Comparison of ENCODE assay signal across 9 cellular contexts in genomic region chr19:41307954-41308449, GRCh38. TPM values are rescaled to one million over a fixed set of nuclear protein-coding genes. Genes with fewer than 3 reads are reported as not detected.
DNase-seq lines count a peak whose midpoint lies in the region; ATAC-seq and TF ChIP-seq lines count a peak whose summit lies in the region.
"Had no signal": no experiment of that assay in that cellular context is flagged by ENCODE, and none has a peak within 500 bp of the region (broad histone marks: within the 10 kb centered on the region; RNA-seq: fewer than 3 reads in every experiment).

No MANE protein-coding gene starts in this region.

- no peak overlapping the region for H3K4me3 ChIP-seq in ascending aorta
- H3K4me3 ChIP-seq in mesendoderm (ENCODE audit: low read length) = no peak overlapping the region
- H3K4me3 ChIP-seq in tibial nerve = no peak overlapping the region

- intact Hi-C loops in ascending aorta (cut with DNase I) = loop anchor here (2.0 to 10.0 kb wide), 4 partner anchors 47 to 769 kb away; partner anchors contain the start of gene ZNF574

- no peak overlapping the region for H3K18ac ChIP-seq in mesendoderm (ENCODE audit: low read length)

- no peak overlapping the region for H4K5ac ChIP-seq in mesendoderm (ENCODE audit: low read length)

- no peak for TF ChIP-seq CTCF in ascending aorta (IDR thresholded peaks at IDR 0.05)
- TF ChIP-seq CTCF in tibial nerve (IDR thresholded peaks at IDR 0.05) = no peak

- peaks cover 10% of the 10 kb centered on the region for H3K79me2 ChIP-seq in mesendoderm (ENCODE audit: control insufficient read depth, insufficient read depth, low read length)

- no peaks in the 10 kb centered on the region for H3K9me3 ChIP-seq in ascending aorta
- no peaks in the 10 kb centered on the region for H3K9me3 ChIP-seq in tibial nerve

- H3K4me1 Mint-ChIP-seq in activated T-cell treated with anti-CD3 and anti-CD28 coated beads, Interleukin-2, amount 50 U/mL, for 4 hours (ENCODE audit: low read depth) = peaks cover 85% of the 10 kb centered on the region

- H2BK15ac ChIP-seq in mesendoderm (replicated peaks; ENCODE audit: low read depth) = no peak overlapping the region

- H3K4me3 Mint-ChIP-seq in activated T-cell treated with anti-CD3 and anti-CD28 coated beads, Interleukin-2, amount 50 U/mL, for 4 hours = peak overlapping the region; percentile 97

- H3K23ac ChIP-seq in mesendoderm (ENCODE audit: low read length) = no peak overlapping the region

- H3K9ac ChIP-seq in mesendoderm (ENCODE audit: low read length) = peak overlapping the region; percentile 22

- peaks cover 8 to 19% of the 10 kb centered on the region in 2 donors for H3K4me1 ChIP-seq in ascending aorta
- no peaks in the 10 kb centered on the region for H3K4me1 ChIP-seq in mesendoderm (ENCODE audit: control insufficient read depth, low read depth, low read length)
- peaks cover 0 to 51% (median 27%) of the 10 kb centered on the region in 4 donors for H3K4me1 ChIP-seq in tibial nerve

- no peak overlapping the region for H2AK5ac ChIP-seq in mesendoderm (ENCODE audit: low read length)

- WGBS in mesendoderm (ENCODE audit: extremely low coverage, insufficient coverage, low lambda C conversion rate) = no CpG with 5 or more reads among the region's 4 CpGs
- 24 to 35% methylated on average over 4 of the region's 4 CpGs for WGBS in tibial nerve, 2 donors

- no peak overlapping the region for H2BK120ac ChIP-seq in mesendoderm (ENCODE audit: low read depth, low read length)

- no peak overlapping the region for H4K8ac ChIP-seq in mesendoderm (ENCODE audit: low read depth, low read length)

- no peak for TF ChIP-seq EP300 in tibial nerve (IDR thresholded peaks at IDR 0.05)

- H3K27ac ChIP-seq in ascending aorta (peak overlapping the region; percentile 76 to 93), mesendoderm (ENCODE audit: low read depth, low read length) (peak overlapping the region; percentile 39), tibial nerve (peak overlapping the region; percentile 93 to 99 (median 96))

- H3K36me3 Mint-ChIP-seq in activated T-cell treated with anti-CD3 and anti-CD28 coated beads, Interleukin-2, amount 50 U/mL, for 4 hours (ENCODE audit: insufficient read depth) = peaks cover 31% of the 10 kb centered on the region

- peak overlapping the region; percentile 63 for H3K56ac ChIP-seq in mesendoderm (ENCODE audit: low read length)

- H3K27me3 ChIP-seq in ascending aorta = no peaks in the 10 kb centered on the region
- no peaks in the 10 kb centered on the region for H3K27me3 ChIP-seq in mesendoderm (ENCODE audit: insufficient read depth, low read length, poor library complexity)
- H3K27me3 ChIP-seq in tibial nerve = no peaks in the 10 kb centered on the region

- H3K9me3 Mint-ChIP-seq in activated T-cell treated with anti-CD3 and anti-CD28 coated beads, Interleukin-2, amount 50 U/mL, for 4 hours = no peaks in the 10 kb centered on the region

- no peak overlapping the region for H2BK5ac ChIP-seq in mesendoderm (ENCODE audit: low read length)

- peaks cover 40 to 48% of the 10 kb centered on the region in 2 donors for H3K36me3 ChIP-seq in ascending aorta
- H3K36me3 ChIP-seq in mesendoderm (ENCODE audit: control insufficient read depth, insufficient read depth, low read length) = peaks cover 23% of the 10 kb centered on the region
- H3K36me3 ChIP-seq in tibial nerve = peaks cover 10 to 50% (median 34%) of the 10 kb centered on the region in 3 donors

- no peak overlapping the region for H3K4ac ChIP-seq in mesendoderm (ENCODE audit: low read depth, low read length)

- H3K27me3 Mint-ChIP-seq in activated T-cell treated with anti-CD3 and anti-CD28 coated beads, Interleukin-2, amount 50 U/mL, for 4 hours (ENCODE audit: low read depth) = no peaks in the 10 kb centered on the region

- peak in 1 of 2 donors; percentile 4 for ATAC-seq in activated T-cell treated with anti-CD3 and anti-CD28 coated beads, Interleukin-2, amount 50 U/mL, for 4 hours
- no peak for ATAC-seq in GM19324 (IDR thresholded peaks at IDR 0.05; ENCODE audit: low FRiP score, unreplicated experiment)
- no peak for ATAC-seq in GM21529 (IDR thresholded peaks at IDR 0.05; ENCODE audit: unreplicated experiment)
- ATAC-seq in GM18498 (IDR thresholded peaks at IDR 0.05; ENCODE audit: unreplicated experiment) = no peak

- peaks cover 9% of the 10 kb centered on the region for H3K79me1 ChIP-seq in mesendoderm (ENCODE audit: low read length)

- no peak for DNase-seq in activated T-cell treated with anti-CD3 and anti-CD28 coated beads, Interleukin-2, amount 50 U/mL, for 4 hours
- no peak for DNase-seq in activated T-cell treated with anti-CD3 and anti-CD28 coated beads, Interleukin-2, amount 50 U/mL, for 48 hours
- no peak for DNase-seq in ascending aorta (ENCODE audit: low spot score in 2 of 2)
- no peak for DNase-seq in mesendoderm
- no peak for DNase-seq in tibial nerve (ENCODE audit: low spot score in 2 of 2)
- DNase-seq: NCI-H524 treated with DMSO at 0.1 percent for 48 hours had no signal

- TF ChIP-seq POLR2A in tibial nerve (IDR thresholded peaks at IDR 0.05) = no peak

- H3K4me2 ChIP-seq in mesendoderm (ENCODE audit: low read length) = no peak overlapping the region

RNA-seq across cellular contexts. Expression of gene CCDC97, which starts 2.0 kb away (rescaled TPM):
- 10 to 100 TPM; 33.8 to 40.5 (median 35.1) TPM for total RNA-seq in activated T-cell treated with anti-CD3 and anti-CD28 coated beads, Interleukin-2, amount 50 U/mL, for 4 hours
- total RNA-seq in ascending aorta (18.4 TPM), tibial nerve (10 to 100 TPM; 12.9 to 21.3 (median 15.0) TPM)
- polyA plus RNA-seq in mesendoderm (2013, experiment 1 of 2) = 33.2 TPM
- polyA plus RNA-seq in mesendoderm (2013, experiment 2 of 2) = 32.2 TPM

RNA-seq across cellular contexts. Expression of gene HNRNPUL1, which starts 43.8 kb away (rescaled TPM):
- total RNA-seq in activated T-cell treated with anti-CD3 and anti-CD28 coated beads, Interleukin-2, amount 50 U/mL, for 4 hours = 100 to 1,000 TPM; 224 to 248 (median 238) TPM
- 81.1 TPM for total RNA-seq in ascending aorta
- 241 TPM for polyA plus RNA-seq in mesendoderm (2013, experiment 1 of 2)
- polyA plus RNA-seq in mesendoderm (2013, experiment 2 of 2) = 240 TPM
- total RNA-seq in tibial nerve = 100 to 1,000 TPM; 136 to 163 (median 146) TPM

RNA-seq across cellular contexts. Expression of gene TGFB1, which starts 45.7 kb away (rescaled TPM):
- 100 to 1,000 TPM; 134 to 168 (median 142) TPM for total RNA-seq in activated T-cell treated with anti-CD3 and anti-CD28 coated beads, Interleukin-2, amount 50 U/mL, for 4 hours
- 103 TPM for total RNA-seq in ascending aorta
- 36.8 TPM for polyA plus RNA-seq in mesendoderm (2013, experiment 1 of 2)
- 35.2 TPM for polyA plus RNA-seq in mesendoderm (2013, experiment 2 of 2)
- 10 to 100 TPM; 14.6 to 31.8 (median 23.9) TPM for total RNA-seq in tibial nerve

RNA-seq across cellular contexts. Expression of gene B9D2, which starts 55.9 kb away (rescaled TPM):
- total RNA-seq in activated T-cell treated with anti-CD3 and anti-CD28 coated beads, Interleukin-2, amount 50 U/mL, for 4 hours = 1 to 10 TPM; 5.4 to 5.7 (median 5.7) TPM
- total RNA-seq in ascending aorta (17.5 TPM), tibial nerve (1 to 10 TPM in 3 of 4 donors, under 1 TPM in 1; 0.87 to 8.2 (median 3.6) TPM)
- polyA plus RNA-seq in mesendoderm (2013, experiment 1 of 2) = 3.4 TPM
- 3.5 TPM for polyA plus RNA-seq in mesendoderm (2013, experiment 2 of 2)

Comparison
In these comparisons a context has a peak if more than half of its experiments do, and no peak if none do; other contexts are left out.
1. H3K27ac ChIP-seq: peak in every context shown above with its lines; median percentile 96 in tibial nerve; 84 in ascending aorta; 39 in mesendoderm.